ENCODE assay signal across 23 cellular contexts in the genomic region with DNA sequence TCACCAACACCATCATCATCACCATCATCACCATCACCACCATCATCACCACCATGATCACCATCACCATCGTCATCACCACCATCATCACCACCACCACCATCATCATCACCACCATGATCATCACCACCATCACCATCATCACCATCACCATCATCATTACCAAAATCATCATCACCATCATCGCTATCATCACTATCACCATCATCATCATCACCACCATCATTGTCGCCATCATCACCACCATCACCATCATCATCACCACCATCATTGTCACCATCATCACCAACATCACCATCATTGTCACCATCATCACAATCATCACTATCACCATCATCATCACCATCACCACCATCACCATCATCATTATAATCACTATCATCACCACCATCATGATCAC.
A peak's percentile ranks its signal among the peaks of the same experiment; 100 is the strongest.
DNase-seq lines count a peak whose midpoint lies in the region; ATAC-seq, FAIRE-seq and TF ChIP-seq lines count a peak whose summit lies in the region.
"Had no signal": no experiment of that assay in that cellular context is flagged by ENCODE, and none has a peak within 500 bp of the region (broad histone marks: within the 10 kb centered on the region; RNA-seq: fewer than 3 reads in every experiment).

No MANE protein-coding gene starts in this region.

- no peak for TF ChIP-seq CTCF in HEK293 (tag by site-specific recombination; IDR thresholded peaks at IDR 0.05)
- no peak for TF ChIP-seq CTCF in GM12878 (IDR thresholded peaks at IDR 0.05 in 2 of 3, conservative IDR thresholded peaks at IDR 0.05 in 1 of 3; ENCODE audit: control insufficient read depth in 2 of 3, extremely low read depth in 1 of 3, insufficient read depth in 1 of 3, low read depth in 3 of 3, low read length in 3 of 3)
- TF ChIP-seq CTCF in esophagus muscularis mucosa (IDR thresholded peaks at IDR 0.05), result no peak

- SMC1A ChIA-PET in GM12878 (lab: Charles Lee; ENCODE audit: uncharacterized antibody, unreplicated experiment), result no interaction called here

- H3K36me3 ChIP-seq in HEK293 (ENCODE audit: control insufficient read depth in 2 of 2, insufficient read depth in 1 of 2, low read length in 2 of 2) (no peaks in the 10 kb centered on the region), GM12878 (ENCODE audit: control insufficient read depth in 2 of 2, insufficient read depth in 2 of 2, low read length in 1 of 2) (no peaks in the 10 kb centered on the region), esophagus muscularis mucosa (no peaks in the 10 kb centered on the region)
- H3K36me3 ChIP-seq: BE2C; BLaER1 treated with 17β-estradiol and CSF1 and Interleukin-3, amounts not matched to agents 10 nM and 100 nM; HAP-1 had no signal

- TF ChIP-seq EP300 in GM12878 (IDR thresholded peaks at IDR 0.05; ENCODE audit: borderline replicate concordance in 1 of 2, control insufficient read depth in 1 of 2, low read depth in 2 of 2, low read length in 2 of 2), result no peak
- no peak for TF ChIP-seq EP300 in esophagus muscularis mucosa (IDR thresholded peaks at IDR 0.05)

- RAD21 ChIA-PET in GM12878 (lab: Charles Lee; ENCODE audit: unreplicated experiment), result no interaction called here

- H3K79me2 ChIP-seq in GM12878 (ENCODE audit: control insufficient read depth, insufficient read depth, low read length), result no peaks in the 10 kb centered on the region

- no peak overlapping the region for H2AFZ ChIP-seq in GM12878 (ENCODE audit: control insufficient read depth, low read depth, low read length)
- H2AFZ ChIP-seq: GM23338 had no signal

- BruUV-seq in GM12878 (replicated peaks; lab: Mats Ljungman, UMichigan), result no TSS peak

- CTCF ChIA-PET in HEK293 (lab: Yijun Ruan, JAX) (no interaction called here), GM12878 (lab: Yijun Ruan, JAX) (interaction anchor here (0.5 kb wide), 1 partner anchor 240 kb away, joined by 3 read pairs; no protein-coding TSS in a partner anchor)

- no peak overlapping the region for H3K4me3 ChIP-seq in HEK293 (ENCODE audit: low read depth, low read length)
- no peak overlapping the region for H3K4me3 ChIP-seq in GM12878
- no peak overlapping the region for H3K4me3 ChIP-seq in esophagus muscularis mucosa
- H3K4me3 ChIP-seq: A549; BLaER1 treated with 17β-estradiol and CSF1 and Interleukin-3, amounts not matched to agents 10 nM and 100 nM; GM23338; HAP-1 had no signal

- intact Hi-C loops in GM12878 (cut with micrococcal nuclease; ENCODE audit: unreplicated experiment) (no loop called here), esophagus muscularis mucosa (cut with DNase I) (no loop called here)

- H3K27ac ChIP-seq in HEK293 (ENCODE audit: extremely low read depth, low read depth, low read length), result no peak overlapping the region
- H3K27ac ChIP-seq in GM12878 (ENCODE audit: control insufficient read depth, insufficient read depth), result no peak overlapping the region
- H3K27ac ChIP-seq in esophagus muscularis mucosa (replicated peaks in 1 of 4), result no peak overlapping the region
- H3K27ac ChIP-seq: A549; BLaER1 treated with 17β-estradiol and CSF1 and Interleukin-3, amounts not matched to agents 10 nM and 100 nM had no signal

- H3K9ac ChIP-seq in GM12878 (ENCODE audit: control insufficient read depth, insufficient read depth, low read length), result no peak overlapping the region
- H3K9ac ChIP-seq: BLaER1 treated with 17β-estradiol and CSF1 and Interleukin-3, amounts not matched to agents 10 nM and 100 nM had no signal

- no peak for ATAC-seq in GM12878
- ATAC-seq in HG03095 (IDR thresholded peaks at IDR 0.05; ENCODE audit: unreplicated experiment), result no peak
- ATAC-seq: A549, GM23338 had no signal

- WGBS in GM12878 (ENCODE audit: insufficient coverage, insufficient replicate concordance, low lambda C conversion rate, missing lambda C conversion rate), result 17% methylated on average over 3 of the region's 3 CpGs
- 62% methylated on average over 3 of the region's 3 CpGs for WGBS in esophagus muscularis mucosa

- no peak overlapping the region for H3K4me2 ChIP-seq in GM12878 (ENCODE audit: control insufficient read depth, insufficient read depth)
- H3K4me2 ChIP-seq: A549; BLaER1 treated with 17β-estradiol and CSF1 and Interleukin-3, amounts not matched to agents 10 nM and 100 nM; GM23338 had no signal

- POLR2A ChIA-PET in HEK293 (lab: Yijun Ruan, JAX), result no interaction called here
- POLR2A ChIA-PET in GM12878 (lab: Charles Lee), result no interaction called here

- FAIRE-seq in GM12878 (lab: Jason Lieb, UNC), result peak; percentile 47
- FAIRE-seq: A549, D721Med, GM12892, H54 had no signal

- H4K20me1 ChIP-seq in GM12878 (ENCODE audit: control insufficient read depth, insufficient read depth), result no peaks in the 10 kb centered on the region
- H4K20me1 ChIP-seq: BLaER1 treated with 17β-estradiol and CSF1 and Interleukin-3, amounts not matched to agents 10 nM and 100 nM had no signal

- no peaks in the 10 kb centered on the region for H3K27me3 ChIP-seq in GM12878 (replicated peaks in 1 of 2; ENCODE audit: control insufficient read depth in 2 of 2, insufficient read depth in 2 of 2, low read length in 1 of 2)
- no peaks in the 10 kb centered on the region for H3K27me3 ChIP-seq in esophagus muscularis mucosa
- H3K27me3 ChIP-seq: BE2C; BLaER1 treated with 17β-estradiol and CSF1 and Interleukin-3, amounts not matched to agents 10 nM and 100 nM had no signal

- no peaks in the 10 kb centered on the region for H3K4me1 ChIP-seq in HEK293 (ENCODE audit: control insufficient read depth, insufficient read depth, low read length)
- H3K4me1 ChIP-seq in GM12878 (ENCODE audit: control insufficient read depth, insufficient read depth, low read length), result no peaks in the 10 kb centered on the region
- peaks cover 0 to 19% (median 4%) of the 10 kb centered on the region in 4 donors for H3K4me1 ChIP-seq in esophagus muscularis mucosa
- H3K4me1 ChIP-seq: A549; BE2C; BLaER1 treated with 17β-estradiol and CSF1 and Interleukin-3, amounts not matched to agents 10 nM and 100 nM; HAP-1 had no signal

- no peaks in the 10 kb centered on the region for H3K9me3 ChIP-seq in HEK293 (ENCODE audit: control insufficient read depth, insufficient read depth, low read depth, low read length)
- no peaks in the 10 kb centered on the region; the same call in 2 of the 3 replicates for H3K9me3 ChIP-seq in GM12878 (replicated peaks; ENCODE audit: control insufficient read depth, insufficient read depth, low read length)
- H3K9me3 ChIP-seq in esophagus muscularis mucosa, result no peaks in the 10 kb centered on the region
- H3K9me3 ChIP-seq: A549; BE2C; BLaER1 treated with 17β-estradiol and CSF1 and Interleukin-3, amounts not matched to agents 10 nM and 100 nM; HAP-1 had no signal

- TF ChIP-seq RAD21 in GM12878 (IDR thresholded peaks at IDR 0.05; ENCODE audit: insufficient read depth, low read depth, low read length), result no peak

- DNase-seq in GM12878 (ENCODE audit: low read depth, low spot score), result no peak
- peak; percentile 8 for DNase-seq in ecto neural progenitor cell (ENCODE audit: low spot score)
- peak; percentile 24 for DNase-seq in esophagus muscularis mucosa (ENCODE audit: extremely low spot score)
- DNase-seq in NCI-H446 (lab: John Stamatoyannopoulos, UW), result no peak
- no peak for DNase-seq in NCI-H82 (lab: John Stamatoyannopoulos, UW)
- DNase-seq: 8988T; ACHN; AML-193; BE2C; CD4-positive, alpha-beta T cell; CD8-positive, alpha-beta memory T cell; DMS 273 treated with DMSO at 0.1 percent for 48 hours; DMS79 treated with DMSO at 0.1 percent for 48 hours; GF-D8 had no signal

- in situ Hi-C loops in GM12878 (cut with MboI), result no loop called here

- no peak for TF ChIP-seq POLR2A in GM12878 (IDR thresholded peaks at IDR 0.05; ENCODE audit: low read depth, low read length)
- no peak for TF ChIP-seq POLR2A in esophagus muscularis mucosa (IDR thresholded peaks at IDR 0.05; ENCODE audit: low read depth)

TF ChIP-seq in HEK293, 187 proteins besides CTCF, POLR2A, EP300 and RAD21 (continues in another document):
- no peak for TF ChIP-seq GLI2 (tag by site-specific recombination; IDR thresholded peaks at IDR 0.05; ENCODE audit: borderline replicate concordance, low read depth)
- TF ChIP-seq, protein P1, sequence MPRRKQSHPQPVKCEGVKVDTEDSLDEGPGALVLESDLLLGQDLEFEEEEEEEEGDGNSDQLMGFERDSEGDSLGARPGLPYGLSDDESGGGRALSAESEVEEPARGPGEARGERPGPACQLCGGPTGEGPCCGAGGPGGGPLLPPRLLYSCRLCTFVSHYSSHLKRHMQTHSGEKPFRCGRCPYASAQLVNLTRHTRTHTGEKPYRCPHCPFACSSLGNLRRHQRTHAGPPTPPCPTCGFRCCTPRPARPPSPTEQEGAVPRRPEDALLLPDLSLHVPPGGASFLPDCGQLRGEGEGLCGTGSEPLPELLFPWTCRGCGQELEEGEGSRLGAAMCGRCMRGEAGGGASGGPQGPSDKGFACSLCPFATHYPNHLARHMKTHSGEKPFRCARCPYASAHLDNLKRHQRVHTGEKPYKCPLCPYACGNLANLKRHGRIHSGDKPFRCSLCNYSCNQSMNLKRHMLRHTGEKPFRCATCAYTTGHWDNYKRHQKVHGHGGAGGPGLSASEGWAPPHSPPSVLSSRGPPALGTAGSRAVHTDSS (tag by site-specific recombination; IDR thresholded peaks at IDR 0.05), result peak; percentile 93

TF ChIP-seq in GM12878, 131 proteins besides CTCF, POLR2A, EP300 and RAD21 (continues in another document):
- TF ChIP-seq, protein P2, sequence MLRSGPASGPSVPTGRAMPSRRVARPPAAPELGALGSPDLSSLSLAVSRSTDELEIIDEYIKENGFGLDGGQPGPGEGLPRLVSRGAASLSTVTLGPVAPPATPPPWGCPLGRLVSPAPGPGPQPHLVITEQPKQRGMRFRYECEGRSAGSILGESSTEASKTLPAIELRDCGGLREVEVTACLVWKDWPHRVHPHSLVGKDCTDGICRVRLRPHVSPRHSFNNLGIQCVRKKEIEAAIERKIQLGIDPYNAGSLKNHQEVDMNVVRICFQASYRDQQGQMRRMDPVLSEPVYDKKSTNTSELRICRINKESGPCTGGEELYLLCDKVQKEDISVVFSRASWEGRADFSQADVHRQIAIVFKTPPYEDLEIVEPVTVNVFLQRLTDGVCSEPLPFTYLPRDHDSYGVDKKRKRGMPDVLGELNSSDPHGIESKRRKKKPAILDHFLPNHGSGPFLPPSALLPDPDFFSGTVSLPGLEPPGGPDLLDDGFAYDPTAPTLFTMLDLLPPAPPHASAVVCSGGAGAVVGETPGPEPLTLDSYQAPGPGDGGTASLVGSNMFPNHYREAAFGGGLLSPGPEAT (IDR thresholded peaks at IDR 0.05; ENCODE audit: low read depth), result no peak
- no peak for TF ChIP-seq RAD51 (IDR thresholded peaks at IDR 0.05)

Comparison
In these comparisons a context has a peak if more than half of its experiments do, and no peak if none do; other contexts are left out.
1. DNase-seq: peak in ecto neural progenitor cell (single experiment) and esophagus muscularis mucosa (single experiment); none in GM12878 (single experiment), NCI-H446 (0 of 2) and NCI-H82 (single experiment).